10 cellular contexts compared by ENCODE assay signal in genomic region chr6:15429146-15430110, GRCh38.
DNase-seq lines count a peak whose midpoint lies in the region; ATAC-seq and TF ChIP-seq lines count a peak whose summit lies in the region.
"Had no signal": no experiment of that assay in that cellular context is flagged by ENCODE, and none has a peak within 500 bp of the region (broad histone marks: within the 10 kb centered on the region; RNA-seq: fewer than 3 reads in every experiment).

No MANE protein-coding gene starts in this region.

- no peak for ATAC-seq in activated T-cell treated with anti-CD3 and anti-CD28 coated beads, Interleukin-2, amount 50 U/mL, for 72 hours (replicated peaks in 1 of 2)
- peak; percentile 53 for ATAC-seq in activated B cell treated with CpG ODN at 0.5 μM for 24 hours (ENCODE audit: low read depth)
- no peak for ATAC-seq in GM21717 (IDR thresholded peaks at IDR 0.05; ENCODE audit: unreplicated experiment)
- no peak for ATAC-seq in GM21619 (IDR thresholded peaks at IDR 0.05; ENCODE audit: unreplicated experiment)

- intact Hi-C loops in activated B cell treated with CpG ODN at 0.5 μM for 24 hours (cut with micrococcal nuclease): no loop called here

- peaks cover 99% of the 10 kb centered on the region for H3K4me1 Mint-ChIP-seq in activated T-cell treated with anti-CD3 and anti-CD28 coated beads, Interleukin-2, amount 50 U/mL, for 72 hours (ENCODE audit: low read depth)
- H3K4me1 Mint-ChIP-seq in activated B cell treated with CpG ODN at 0.5 μM for 24 hours (peaks cover 91% of the 10 kb centered on the region), type B pancreatic cell (ENCODE audit: unreplicated experiment) (peaks cover 66% of the 10 kb centered on the region)

- H3K9me3 Mint-ChIP-seq in activated T-cell treated with anti-CD3 and anti-CD28 coated beads, Interleukin-2, amount 50 U/mL, for 72 hours: no peaks in the 10 kb centered on the region
- H3K9me3 Mint-ChIP-seq in activated B cell treated with CpG ODN at 0.5 μM for 24 hours: no peaks in the 10 kb centered on the region
- H3K9me3 Mint-ChIP-seq in type B pancreatic cell: peaks cover 5% of the 10 kb centered on the region
- H3K9me3 Mint-ChIP-seq: T-helper 1 cell treated with Interleukin-12 subunit alpha and Interleukin-12 subunit beta and Interleukin-4 antibody, amounts not matched to agents 30 μg/mL and 1 μg/mL, for 36 hours had no signal

- TF ChIP-seq CTCF in activated B cell treated with CpG ODN at 0.5 μM for 24 hours (IDR thresholded peaks at IDR 0.05): no peak
- no peak for TF ChIP-seq CTCF in type B pancreatic cell (conservative IDR thresholded peaks at IDR 0.05)

- no peak for DNase-seq in activated T-cell treated with anti-CD3 and anti-CD28 coated beads, Interleukin-2, amount 50 U/mL, for 72 hours
- DNase-seq in activated T-cell treated with anti-CD3 and anti-CD28 coated beads for 4 hours (no peak), activated B cell treated with CpG ODN at 0.5 μM for 24 hours (no peak), iris pigment epithelial cell (ENCODE audit: low read depth) (peak; percentile 87), type B pancreatic cell (ENCODE audit: extremely low spot score, unreplicated experiment) (no peak)
- DNase-seq in activated naive CD4-positive, alpha-beta T cell (lab: John Stamatoyannopoulos, UW): no peak
- DNase-seq: NCI-H2171 treated with DMSO at 0.1 percent for 48 hours had no signal

- CTCF ChIA-PET in activated B cell treated with CpG ODN at 0.5 μM for 24 hours (lab: Charles Lee): interaction anchor here (1.2 kb wide), 1 partner anchor 20 kb away, joined by 3 read pairs; no protein-coding TSS in a partner anchor

- POLR2A ChIA-PET in activated B cell treated with CpG ODN at 0.5 μM for 24 hours (lab: Charles Lee): interaction anchor here (0.6 kb wide), 1 partner anchor 65 kb away, joined by 9 read pairs; no protein-coding TSS in a partner anchor

- no peaks in the 10 kb centered on the region for H3K27me3 Mint-ChIP-seq in activated T-cell treated with anti-CD3 and anti-CD28 coated beads, Interleukin-2, amount 50 U/mL, for 72 hours (ENCODE audit: low read depth)
- no peaks in the 10 kb centered on the region for H3K27me3 Mint-ChIP-seq in activated B cell treated with CpG ODN at 0.5 μM for 24 hours
- H3K27me3 Mint-ChIP-seq in type B pancreatic cell: no peaks in the 10 kb centered on the region

- peak overlapping the region; percentile 72 for H3K27ac Mint-ChIP-seq in activated T-cell treated with anti-CD3 and anti-CD28 coated beads, Interleukin-2, amount 50 U/mL, for 72 hours
- H3K27ac Mint-ChIP-seq in activated B cell treated with CpG ODN at 0.5 μM for 24 hours (peak overlapping the region; percentile 32), type B pancreatic cell (peak overlapping the region; percentile 48)
- H3K27ac Mint-ChIP-seq: T-helper 1 cell treated with Interleukin-12 subunit alpha and Interleukin-12 subunit beta and Interleukin-4 antibody, amounts not matched to agents 30 μg/mL and 1 μg/mL, for 36 hours had no signal

- no peak overlapping the region for H3K4me3 Mint-ChIP-seq in activated T-cell treated with anti-CD3 and anti-CD28 coated beads, Interleukin-2, amount 50 U/mL, for 72 hours
- H3K4me3 Mint-ChIP-seq in activated B cell treated with CpG ODN at 0.5 μM for 24 hours: no peak overlapping the region
- peak overlapping the region; percentile 35 for H3K4me3 Mint-ChIP-seq in type B pancreatic cell
- H3K4me3 Mint-ChIP-seq: T-helper 1 cell treated with Interleukin-12 subunit alpha and Interleukin-12 subunit beta and Interleukin-4 antibody, amounts not matched to agents 30 μg/mL and 1 μg/mL, for 36 hours had no signal

- peaks cover 5 to 17% of the 10 kb centered on the region in 2 donors for H3K36me3 Mint-ChIP-seq in activated T-cell treated with anti-CD3 and anti-CD28 coated beads, Interleukin-2, amount 50 U/mL, for 72 hours (ENCODE audit: insufficient read depth in 2 of 2)
- H3K36me3 Mint-ChIP-seq in activated B cell treated with CpG ODN at 0.5 μM for 24 hours (ENCODE audit: low read depth) (peaks cover 14% of the 10 kb centered on the region), type B pancreatic cell (peaks cover 5% of the 10 kb centered on the region)
